18 cellular contexts compared by ENCODE assay signal in the genomic region with DNA sequence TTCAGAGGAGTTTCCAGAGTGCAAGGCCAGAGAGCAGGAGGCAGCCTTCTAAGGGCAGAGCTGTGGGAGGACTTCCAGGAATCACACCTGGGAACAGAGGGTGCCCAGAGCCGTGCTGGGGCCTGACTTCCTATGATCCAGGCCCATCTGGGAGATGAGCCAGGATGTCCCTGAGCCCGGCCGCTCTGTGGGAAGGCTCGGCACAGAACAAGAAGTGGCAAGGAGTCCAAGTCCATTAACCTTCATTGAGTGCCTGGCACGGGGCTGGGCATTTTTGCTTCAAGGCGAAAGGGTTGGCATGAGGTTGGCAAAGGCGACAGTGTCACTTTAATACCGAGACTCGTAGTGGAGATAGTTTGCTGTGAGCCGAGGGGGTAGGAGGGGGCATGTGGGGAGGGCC. TPM values are rescaled to one million over a fixed set of nuclear protein-coding genes. Genes with fewer than 3 reads are reported as not detected.
DNase-seq lines count a peak whose midpoint lies in the region; ATAC-seq and TF ChIP-seq lines count a peak whose summit lies in the region.
"Had no signal": no experiment of that assay in that cellular context is flagged by ENCODE, and none has a peak within 500 bp of the region (broad histone marks: within the 10 kb centered on the region; RNA-seq: fewer than 3 reads in every experiment).

No MANE protein-coding gene starts in this region.

- H3K9me3 Mint-ChIP-seq in WTC11 (no peaks in the 10 kb centered on the region), nephron progenitor cell (no peaks in the 10 kb centered on the region)
- H3K9me3 Mint-ChIP-seq in stimulated activated effector memory CD8-positive, alpha-beta T cell treated with anti-CD3 and anti-CD28 coated beads, Interleukin-12 subunit alpha, Interleukin-12 subunit beta, amount 100 ng/mL, for 72 hours, result no peaks in the 10 kb centered on the region
- H3K9me3 Mint-ChIP-seq: CD14-positive monocyte had no signal

- H3K27ac Mint-ChIP-seq in WTC11, result peak overlapping the region; percentile 78; the same call in 1 of the 2 replicates
- peak overlapping the region; percentile 68 for H3K27ac Mint-ChIP-seq in nephron progenitor cell
- no peak overlapping the region for H3K27ac Mint-ChIP-seq in stimulated activated effector memory CD8-positive, alpha-beta T cell treated with anti-CD3 and anti-CD28 coated beads, Interleukin-12 subunit alpha, Interleukin-12 subunit beta, amount 100 ng/mL, for 72 hours

- CTCF ChIA-PET in WTC11 (lab: Charles Lee), result interaction anchor here (1.5 kb wide), 1 partner anchor 9 kb away, joined by 6 read pairs; no protein-coding TSS in a partner anchor

- H3K4me1 Mint-ChIP-seq in WTC11 (no peaks in the 10 kb centered on the region), nephron progenitor cell (no peaks in the 10 kb centered on the region)
- H3K4me1 Mint-ChIP-seq in stimulated activated effector memory CD8-positive, alpha-beta T cell treated with anti-CD3 and anti-CD28 coated beads, Interleukin-12 subunit alpha, Interleukin-12 subunit beta, amount 100 ng/mL, for 72 hours, result no peaks in the 10 kb centered on the region
- H3K4me1 Mint-ChIP-seq: CD14-positive monocyte had no signal

- no peak overlapping the region for H3K4me3 ChIP-seq in heart right ventricle
- H3K4me3 ChIP-seq: PC-9 had no signal

- 37 to 49% methylated on average over 10 of the region's 10 CpGs for WGBS in heart right ventricle, 2 donors

- TF ChIP-seq CTCF in WTC11 (IDR thresholded peaks at IDR 0.05) (no peak), heart right ventricle (IDR thresholded peaks at IDR 0.05) (no peak), nephron progenitor cell (IDR thresholded peaks at IDR 0.05) (no peak)

- H3K27me3 ChIP-seq in heart right ventricle, result no peaks in the 10 kb centered on the region

- H3K4me3 Mint-ChIP-seq in WTC11, result no peak overlapping the region
- no peak overlapping the region for H3K4me3 Mint-ChIP-seq in nephron progenitor cell
- H3K4me3 Mint-ChIP-seq in stimulated activated effector memory CD8-positive, alpha-beta T cell treated with anti-CD3 and anti-CD28 coated beads, Interleukin-12 subunit alpha, Interleukin-12 subunit beta, amount 100 ng/mL, for 72 hours, result no peak overlapping the region
- H3K4me3 Mint-ChIP-seq: CD14-positive monocyte had no signal

- POLR2A ChIA-PET in WTC11 (lab: Charles Lee), result no interaction called here

- no peaks in the 10 kb centered on the region for H3K27me3 Mint-ChIP-seq in WTC11 (ENCODE audit: low read depth)
- H3K27me3 Mint-ChIP-seq in nephron progenitor cell (ENCODE audit: low read depth, poor library complexity), result no peaks in the 10 kb centered on the region

- H3K9me3 ChIP-seq in heart right ventricle, result no peaks in the 10 kb centered on the region

- ATAC-seq in WTC11 (no peak), heart right ventricle (peak in 6 of 8 donors; percentile 31 to 68 (median 60)), GM21717 (IDR thresholded peaks at IDR 0.05; ENCODE audit: unreplicated experiment) (no peak)
- ATAC-seq in stimulated activated effector memory CD8-positive, alpha-beta T cell treated with anti-CD3 and anti-CD28 coated beads, Interleukin-12 subunit alpha, Interleukin-12 subunit beta, amount 100 ng/mL, for 72 hours, result no peak

- intact Hi-C loops in heart right ventricle (cut with DNase I), result no loop called here

- peak; percentile 62 for DNase-seq in Ammon's horn (ENCODE audit: low spot score)
- DNase-seq in WTC11 (ENCODE audit: low spot score), result no peak
- no peak for DNase-seq in heart right ventricle
- DNase-seq in nephron progenitor cell, result no peak
- no peak for DNase-seq in HuH-7 (ENCODE audit: low spot score)
- no peak for DNase-seq in NCI-H1417 (lab: John Stamatoyannopoulos, UW)
- DNase-seq in stimulated activated effector memory CD8-positive, alpha-beta T cell treated with anti-CD3 and anti-CD28 coated beads, Interleukin-12 subunit alpha, Interleukin-12 subunit beta, amount 100 ng/mL, for 72 hours (ENCODE audit: low spot score in 2 of 2), result no peak
- DNase-seq: COR-L47, EL, H7, MM.1S, NCI-H1092 treated with DMSO at 0.1 percent for 48 hours, NCI-H1694, NCI-H2227 treated with DMSO at 0.1 percent for 48 hours, NCI-H524, PC-9 had no signal

- H3K36me3 Mint-ChIP-seq in WTC11 (peaks cover 13% of the 10 kb centered on the region; the same call in 1 of the 2 replicates), nephron progenitor cell (ENCODE audit: low read depth) (peaks cover 15% of the 10 kb centered on the region)
- peaks cover 7% of the 10 kb centered on the region for H3K36me3 Mint-ChIP-seq in stimulated activated effector memory CD8-positive, alpha-beta T cell treated with anti-CD3 and anti-CD28 coated beads, Interleukin-12 subunit alpha, Interleukin-12 subunit beta, amount 100 ng/mL, for 72 hours

- H3K27ac ChIP-seq in heart right ventricle, result peak overlapping the region in 2 of 10 donors; percentile 9 to 39
- H3K27ac ChIP-seq: PC-9 had no signal

- H3K4me1 ChIP-seq in heart right ventricle, result peaks cover 0 to 13% (median 0%) of the 10 kb centered on the region in 9 donors

- peaks cover 0 to 91% (median 13%) of the 10 kb centered on the region in 9 donors for H3K36me3 ChIP-seq in heart right ventricle

TF ChIP-seq in WTC11, 78 proteins besides CTCF, POLR2A, EP300 and RAD21:
- TF ChIP-seq, protein P1, sequence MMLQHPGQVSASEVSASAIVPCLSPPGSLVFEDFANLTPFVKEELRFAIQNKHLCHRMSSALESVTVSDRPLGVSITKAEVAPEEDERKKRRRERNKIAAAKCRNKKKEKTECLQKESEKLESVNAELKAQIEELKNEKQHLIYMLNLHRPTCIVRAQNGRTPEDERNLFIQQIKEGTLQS (CRISPR knock-in tag; conservative IDR thresholded peaks at IDR 0.05), result no peak
- TF ChIP-seq, protein P2, sequence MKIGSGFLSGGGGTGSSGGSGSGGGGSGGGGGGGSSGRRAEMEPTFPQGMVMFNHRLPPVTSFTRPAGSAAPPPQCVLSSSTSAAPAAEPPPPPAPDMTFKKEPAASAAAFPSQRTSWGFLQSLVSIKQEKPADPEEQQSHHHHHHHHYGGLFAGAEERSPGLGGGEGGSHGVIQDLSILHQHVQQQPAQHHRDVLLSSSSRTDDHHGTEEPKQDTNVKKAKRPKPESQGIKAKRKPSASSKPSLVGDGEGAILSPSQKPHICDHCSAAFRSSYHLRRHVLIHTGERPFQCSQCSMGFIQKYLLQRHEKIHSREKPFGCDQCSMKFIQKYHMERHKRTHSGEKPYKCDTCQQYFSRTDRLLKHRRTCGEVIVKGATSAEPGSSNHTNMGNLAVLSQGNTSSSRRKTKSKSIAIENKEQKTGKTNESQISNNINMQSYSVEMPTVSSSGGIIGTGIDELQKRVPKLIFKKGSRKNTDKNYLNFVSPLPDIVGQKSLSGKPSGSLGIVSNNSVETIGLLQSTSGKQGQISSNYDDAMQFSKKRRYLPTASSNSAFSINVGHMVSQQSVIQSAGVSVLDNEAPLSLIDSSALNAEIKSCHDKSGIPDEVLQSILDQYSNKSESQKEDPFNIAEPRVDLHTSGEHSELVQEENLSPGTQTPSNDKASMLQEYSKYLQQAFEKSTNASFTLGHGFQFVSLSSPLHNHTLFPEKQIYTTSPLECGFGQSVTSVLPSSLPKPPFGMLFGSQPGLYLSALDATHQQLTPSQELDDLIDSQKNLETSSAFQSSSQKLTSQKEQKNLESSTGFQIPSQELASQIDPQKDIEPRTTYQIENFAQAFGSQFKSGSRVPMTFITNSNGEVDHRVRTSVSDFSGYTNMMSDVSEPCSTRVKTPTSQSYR (CRISPR knock-in tag; IDR thresholded peaks at IDR 0.05), result no peak
- TF ChIP-seq, protein P3, sequence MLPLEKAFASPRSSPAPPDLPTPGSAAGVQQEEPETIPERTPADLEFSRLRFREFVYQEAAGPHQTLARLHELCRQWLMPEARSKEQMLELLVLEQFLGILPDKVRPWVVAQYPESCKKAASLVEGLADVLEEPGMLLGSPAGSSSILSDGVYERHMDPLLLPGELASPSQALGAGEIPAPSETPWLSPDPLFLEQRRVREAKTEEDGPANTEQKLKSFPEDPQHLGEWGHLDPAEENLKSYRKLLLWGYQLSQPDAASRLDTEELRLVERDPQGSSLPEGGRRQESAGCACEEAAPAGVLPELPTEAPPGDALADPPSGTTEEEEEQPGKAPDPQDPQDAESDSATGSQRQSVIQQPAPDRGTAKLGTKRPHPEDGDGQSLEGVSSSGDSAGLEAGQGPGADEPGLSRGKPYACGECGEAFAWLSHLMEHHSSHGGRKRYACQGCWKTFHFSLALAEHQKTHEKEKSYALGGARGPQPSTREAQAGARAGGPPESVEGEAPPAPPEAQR (CRISPR knock-in tag; IDR thresholded peaks at IDR 0.05), result no peak
- TF ChIP-seq ESRRA (CRISPR knock-in tag; IDR thresholded peaks at IDR 0.05; ENCODE audit: borderline replicate concordance) (no peak), OVOL2 (CRISPR knock-in tag; IDR thresholded peaks at IDR 0.05; ENCODE audit: borderline replicate concordance) (no peak)
- TF ChIP-seq, protein P4, sequence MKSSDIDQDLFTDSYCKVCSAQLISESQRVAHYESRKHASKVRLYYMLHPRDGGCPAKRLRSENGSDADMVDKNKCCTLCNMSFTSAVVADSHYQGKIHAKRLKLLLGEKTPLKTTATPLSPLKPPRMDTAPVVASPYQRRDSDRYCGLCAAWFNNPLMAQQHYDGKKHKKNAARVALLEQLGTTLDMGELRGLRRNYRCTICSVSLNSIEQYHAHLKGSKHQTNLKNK (CRISPR knock-in tag; IDR thresholded peaks at IDR 0.05), result no peak
TF ChIP-seq in WTC11: peak in this region for 0.

RNA-seq across cellular contexts. Expression of a gene that starts 18.2 kb away (rescaled TPM):
- total RNA-seq in WTC11 (2021) (25.9 to 30.4 TPM (median 26.7 TPM) in 3 replicates), heart right ventricle (10 to 100 TPM; 13.3 to 26.0 (median 18.3) TPM)
- polyA plus RNA-seq in heart right ventricle, result 10 to 100 TPM; 10.7 to 13.7 TPM

RNA-seq across cellular contexts. Expression of a gene that starts 44.6 kb away (rescaled TPM):
- total RNA-seq in WTC11 (2021) (17.9 to 23.1 TPM (median 20.2 TPM) in 3 replicates), heart right ventricle (10 to 100 TPM in 1 of 10 donors, 1 to 10 TPM in 9; 1.9 to 12.1 (median 3.0) TPM)
- polyA plus RNA-seq in heart right ventricle, result 1 to 10 TPM; 1.0 to 2.7 TPM

Comparison
In these comparisons a context has a peak if more than half of its experiments do, and no peak if none do; other contexts are left out.
1. ATAC-seq: peak in heart right ventricle (6 of 8); none in WTC11 (single experiment), GM21717 (single experiment) and stimulated activated effector memory CD8-positive, alpha-beta T cell treated with anti-CD3 and anti-CD28 coated beads, Interleukin-12 subunit alpha, Interleukin-12 subunit beta, amount 100 ng/mL, for 72 hours (single experiment).